ENCODE assay signal across 27 cellular contexts in genomic region chr3:54085936-54086335, GRCh38.
"Had no signal": no experiment of that assay in that cellular context is flagged by ENCODE, and none has a peak within 500 bp of the region (broad histone marks: within the 10 kb centered on the region; RNA-seq: fewer than 3 reads in every experiment).

No MANE protein-coding gene starts in this region.

- H3K27ac ChIP-seq: stomach, suprapubic skin, testis, thoracic aorta, thyroid gland, tibial artery, tibial nerve, transverse colon, upper lobe of left lung, upper lobe of right lung, uterus, vagina had no signal

- H3K9me3 ChIP-seq: stomach, suprapubic skin, testis, thoracic aorta, thyroid gland, tibial artery, tibial nerve, transverse colon, upper lobe of left lung, upper lobe of right lung, uterus, vagina had no signal

- H3K36me3 Mint-ChIP-seq: stimulated activated effector memory CD8-positive, alpha-beta T cell treated with anti-CD3 and anti-CD28 coated beads, Interleukin-12 subunit alpha, Interleukin-12 subunit beta, amount 100 ng/mL, for 72 hours; stimulated activated memory B cell treated with anti-CD40 and anti-IgM and Interleukin-4, amounts not matched to agents 10 μg/mL and 1 μg/mL and 100 μg/mL, for 72 hours; stimulated activated naive B cell treated with anti-CD40 and anti-IgM and Interleukin-4, amounts not matched to agents 10 μg/mL and 1 μg/mL and 100 μg/mL, for 72 hours; type B pancreatic cell had no signal

- ATAC-seq: stimulated activated effector memory CD8-positive, alpha-beta T cell treated with anti-CD3 and anti-CD28 coated beads, Interleukin-12 subunit alpha, Interleukin-12 subunit beta, amount 100 ng/mL, for 72 hours; stimulated activated memory B cell treated with anti-CD40 and anti-IgM and Interleukin-4, amounts not matched to agents 10 μg/mL and 1 μg/mL and 100 μg/mL, for 72 hours; stimulated activated naive B cell treated with anti-CD40 and anti-IgM and Interleukin-4, amounts not matched to agents 10 μg/mL and 1 μg/mL and 100 μg/mL, for 72 hours; stimulated activated naive CD8-positive, alpha-beta T cell treated with anti-CD3 and anti-CD28 coated beads, Interleukin-15, amount 100 ng/mL, for 72 hours; stimulated activated naive CD8-positive, alpha-beta T cell treated with anti-CD3 and anti-CD28 coated beads, Interleukin-15, Interleukin-2, amounts not matched to agents 100 U/mL and 50 U/mL, for 24 hours had no signal

- H3K9me3 Mint-ChIP-seq: stimulated activated effector memory CD8-positive, alpha-beta T cell treated with anti-CD3 and anti-CD28 coated beads, Interleukin-12 subunit alpha, Interleukin-12 subunit beta, amount 100 ng/mL, for 72 hours; stimulated activated memory B cell treated with anti-CD40 and anti-IgM and Interleukin-4, amounts not matched to agents 10 μg/mL and 1 μg/mL and 100 μg/mL, for 72 hours; stimulated activated naive B cell treated with anti-CD40 and anti-IgM and Interleukin-4, amounts not matched to agents 10 μg/mL and 1 μg/mL and 100 μg/mL, for 72 hours; stimulated activated naive CD8-positive, alpha-beta T cell treated with anti-CD3 and anti-CD28 coated beads, Interleukin-15, amount 100 ng/mL, for 72 hours; stimulated activated naive CD8-positive, alpha-beta T cell treated with anti-CD3 and anti-CD28 coated beads, Interleukin-15, Interleukin-2, amounts not matched to agents 100 ng/mL and 50 ng/mL, for 24 hours; type B pancreatic cell had no signal

- H3K36me3 ChIP-seq: stomach, suprapubic skin, thoracic aorta, thyroid gland, tibial artery, tibial nerve, transverse colon, upper lobe of left lung, upper lobe of right lung, uterus, vagina had no signal

- DNase-seq: stimulated activated CD4-positive, alpha-beta T cell treated with anti-CD3 and anti-CD28 coated beads, Interleukin-2, amount 100 ng/mL, for 48 hours; stimulated activated CD4-positive, alpha-beta T cell treated with anti-CD3 and anti-CD28 coated beads, Interleukin-4, amount 100 ng/mL, for 1 hour; stimulated activated CD4-positive, alpha-beta T cell treated with anti-CD3 and anti-CD28 coated beads, Interleukin-4, amount 100 ng/mL, for 24 hours; stimulated activated CD4-positive, alpha-beta T cell treated with anti-CD3 and anti-CD28 coated beads, Interleukin-4, amount 100 ng/mL, for 4 hours; stimulated activated CD8-positive, alpha-beta memory T cell treated with anti-CD3 and anti-CD28 coated beads, Interleukin-4, amount 100 ng/mL, for 48 hours; stimulated activated naive B cell treated with anti-CD40 and anti-IgM and Interleukin-4, amounts not matched to agents 10 μg/mL and 1 μg/mL and 100 μg/mL, for 72 hours; stimulated activated naive CD4-positive, alpha-beta T cell; stimulated activated naive CD4-positive, alpha-beta T cell treated with Interleukin-2 at 50 U/mL for 16 hours; stimulated activated naive CD8-positive, alpha-beta T cell treated with anti-CD3 and anti-CD28 coated beads, Interleukin-15, amount 100 ng/mL, for 72 hours; stimulated activated naive CD8-positive, alpha-beta T cell treated with anti-CD3 and anti-CD28 coated beads, Interleukin-15, Interleukin-2, amounts not matched to agents 100 U/mL and 50 U/mL, for 24 hours; stomach; substantia nigra; testis; thyroid gland; tibial artery; transverse colon; upper lobe of left lung; upper lobe of right lung; uterus had no signal

- H3K4me3 Mint-ChIP-seq: stimulated activated effector memory CD8-positive, alpha-beta T cell treated with anti-CD3 and anti-CD28 coated beads, Interleukin-12 subunit alpha, Interleukin-12 subunit beta, amount 100 ng/mL, for 72 hours; stimulated activated memory B cell treated with anti-CD40 and anti-IgM and Interleukin-4, amounts not matched to agents 10 μg/mL and 1 μg/mL and 100 μg/mL, for 72 hours; stimulated activated naive B cell treated with anti-CD40 and anti-IgM and Interleukin-4, amounts not matched to agents 10 μg/mL and 1 μg/mL and 100 μg/mL, for 72 hours; stimulated activated naive CD8-positive, alpha-beta T cell treated with anti-CD3 and anti-CD28 coated beads, Interleukin-15, amount 100 ng/mL, for 72 hours; stimulated activated naive CD8-positive, alpha-beta T cell treated with anti-CD3 and anti-CD28 coated beads, Interleukin-15, Interleukin-2, amounts not matched to agents 100 ng/mL and 50 ng/mL, for 24 hours; type B pancreatic cell had no signal

- H3K27me3 ChIP-seq: testis, thyroid gland, uterus, vagina had no signal

- H3K4me1 Mint-ChIP-seq: stimulated activated effector memory CD8-positive, alpha-beta T cell treated with anti-CD3 and anti-CD28 coated beads, Interleukin-12 subunit alpha, Interleukin-12 subunit beta, amount 100 ng/mL, for 72 hours; stimulated activated naive CD8-positive, alpha-beta T cell treated with anti-CD3 and anti-CD28 coated beads, Interleukin-15, amount 100 ng/mL, for 72 hours had no signal

- H3K27ac Mint-ChIP-seq: stimulated activated effector memory CD8-positive, alpha-beta T cell treated with anti-CD3 and anti-CD28 coated beads, Interleukin-12 subunit alpha, Interleukin-12 subunit beta, amount 100 ng/mL, for 72 hours; stimulated activated memory B cell treated with anti-CD40 and anti-IgM and Interleukin-4, amounts not matched to agents 10 μg/mL and 1 μg/mL and 100 μg/mL, for 72 hours; stimulated activated naive B cell treated with anti-CD40 and anti-IgM and Interleukin-4, amounts not matched to agents 10 μg/mL and 1 μg/mL and 100 μg/mL, for 72 hours; stimulated activated naive CD8-positive, alpha-beta T cell treated with anti-CD3 and anti-CD28 coated beads, Interleukin-15, amount 100 ng/mL, for 72 hours; stimulated activated naive CD8-positive, alpha-beta T cell treated with anti-CD3 and anti-CD28 coated beads, Interleukin-15, Interleukin-2, amounts not matched to agents 100 ng/mL and 50 ng/mL, for 24 hours; type B pancreatic cell had no signal

- H3K4me3 ChIP-seq: stomach, suprapubic skin, testis, thoracic aorta, thyroid gland, tibial artery, tibial nerve, transverse colon, upper lobe of left lung, upper lobe of right lung, uterus, vagina had no signal

- H3K4me1 ChIP-seq: upper lobe of right lung, uterus had no signal
